9 cellular contexts compared by ENCODE assay signal in genomic region chr7:116528008-116528789, GRCh38. TPM values are rescaled to one million over a fixed set of nuclear protein-coding genes. Genes with fewer than 3 reads are reported as not detected.
A peak's percentile ranks its signal among the peaks of the same experiment; 100 is the strongest.
DNase-seq lines count a peak whose midpoint lies in the region; TF ChIP-seq lines count a peak whose summit lies in the region.
"Had no signal": no experiment of that assay in that cellular context is flagged by ENCODE, and none has a peak within 500 bp of the region (broad histone marks: within the 10 kb centered on the region; RNA-seq: fewer than 3 reads in every experiment).

No MANE protein-coding gene starts in this region.

- DNase-seq in BJ (ENCODE audit: low read depth) (peak; percentile 83), SJSA1 (ENCODE audit: low read depth in 1 of 2, low spot score in 2 of 2) (peak; percentile 83 to 91), fibroblast of the aortic adventitia (ENCODE audit: low read depth) (peak; percentile 97), posterior vena cava (ENCODE audit: low spot score) (peak; percentile 87), Ammon's horn (ENCODE audit: low spot score) (no peak), cerebellum (ENCODE audit: low spot score) (no peak)
- DNase-seq in activated CD4-positive, alpha-beta T cell treated with anti-CD3 and anti-CD28 coated beads, Interleukin-2, amount 50 U/mL, for 4 hours, result no peak
- DNase-seq in activated CD4-positive, CD25-positive, alpha-beta regulatory T cell treated with anti-CD3 and anti-CD28 coated beads, Interleukin-2, amount 50 U/mL, for 72 hours, result no peak
- DNase-seq: DND-41 had no signal

- H3K27me3 ChIP-seq in BJ (ENCODE audit: control insufficient read depth, insufficient read depth, low read length) (no peaks in the 10 kb centered on the region), SJSA1 (replicated peaks) (no peaks in the 10 kb centered on the region)

- H3K4me1 ChIP-seq in SJSA1 (replicated peaks), result peaks cover 49% of the 10 kb centered on the region

- TF ChIP-seq CTCF in BJ (IDR thresholded peaks at IDR 0.05; ENCODE audit: insufficient read depth, low read depth, low read length) (no peak), fibroblast of the aortic adventitia (IDR thresholded peaks at IDR 0.05; ENCODE audit: insufficient read depth, low read length) (no peak)

- POLR2A ChIA-PET in BJ (lab: Charles Lee), result interaction anchor here (0.5 to 1.3 kb wide), 3 partner anchors 16 to 268 kb away, joined by 3 to 4 read pairs (median 3); no protein-coding TSS in a partner anchor

- CTCF ChIA-PET in BJ (lab: Yijun Ruan, JAX), result interaction anchor here (0.7 to 3.9 kb wide), 7 partner anchors 15 to 269 kb away, joined by 3 to 56 read pairs (median 22); partner anchors contain the start of gene MET

- no peaks in the 10 kb centered on the region for H3K9me3 ChIP-seq in SJSA1 (replicated peaks)

- peak overlapping the region; percentile 55 for H3K27ac ChIP-seq in SJSA1

- peaks cover 7% of the 10 kb centered on the region; the same call in 1 of the 2 replicates for H3K36me3 ChIP-seq in BJ (ENCODE audit: control insufficient read depth, insufficient read depth, low read length)
- peaks cover 60% of the 10 kb centered on the region for H3K36me3 ChIP-seq in SJSA1

- intact Hi-C loops in posterior vena cava (cut with DNase I), result loop anchor here (5.0 to 10.0 kb wide), 4 partner anchors 57 to 271 kb away; no protein-coding TSS in a partner anchor

- H3K4me3 ChIP-seq in BJ (ENCODE audit: low read depth, low read length), result peak overlapping the region; percentile 73
- H3K4me3 ChIP-seq in SJSA1, result no peak overlapping the region; the same call in 1 of the 2 replicates
- H3K4me3 ChIP-seq in fibroblast of the aortic adventitia (ENCODE audit: low read depth, low read length), result peak overlapping the region; percentile 95

RNA-seq across cellular contexts. Expression of gene CAV1, which starts 3.4 kb away (rescaled TPM):
- 1,794 and 2,064 TPM in 2 replicates for polyA plus RNA-seq in BJ (2011; rRNA removed)
- 961 and 1,374 TPM in 2 replicates for polyA minus RNA-seq in BJ (2011; rRNA and poly(A)+ RNA removed)
- 118 and 154 TPM in 2 replicates for total RNA-seq in SJSA1 (2014; rRNA removed; shearing (Covaris generic))
- total RNA-seq in fibroblast of the aortic adventitia (ENCODE audit: low replicate concordance) (154 and 598 TPM in 2 replicates), posterior vena cava (100 to 1,000 TPM; 226 to 291 TPM), cerebellum (13.8 TPM)

RNA-seq across cellular contexts. Expression of gene CAV2, which starts 28.7 kb away (rescaled TPM):
- 245 and 263 TPM in 2 replicates for polyA plus RNA-seq in BJ (2011; rRNA removed)
- 116 and 163 TPM in 2 replicates for polyA minus RNA-seq in BJ (2011; rRNA and poly(A)+ RNA removed)
- 130 and 204 TPM in 2 replicates for total RNA-seq in SJSA1 (2014; rRNA removed; shearing (Covaris generic))
- total RNA-seq in fibroblast of the aortic adventitia (ENCODE audit: low replicate concordance) (51.2 and 113 TPM in 2 replicates), posterior vena cava (100 to 1,000 TPM in 1 of 2 donors, 10 to 100 TPM in 1; 81.9 to 102 TPM), cerebellum (11.5 TPM)

Comparison
In these comparisons a context has a peak if more than half of its experiments do, and no peak if none do; other contexts are left out.
1. DNase-seq: peak in BJ (single experiment), SJSA1 (2 of 2), fibroblast of the aortic adventitia (single experiment) and posterior vena cava (single experiment); none in Ammon's horn (single experiment), cerebellum (single experiment), activated CD4-positive, alpha-beta T cell treated with anti-CD3 and anti-CD28 coated beads, Interleukin-2, amount 50 U/mL, for 4 hours (0 of 2) and activated CD4-positive, CD25-positive, alpha-beta regulatory T cell treated with anti-CD3 and anti-CD28 coated beads, Interleukin-2, amount 50 U/mL, for 72 hours (single experiment).